In the genomic region with DNA sequence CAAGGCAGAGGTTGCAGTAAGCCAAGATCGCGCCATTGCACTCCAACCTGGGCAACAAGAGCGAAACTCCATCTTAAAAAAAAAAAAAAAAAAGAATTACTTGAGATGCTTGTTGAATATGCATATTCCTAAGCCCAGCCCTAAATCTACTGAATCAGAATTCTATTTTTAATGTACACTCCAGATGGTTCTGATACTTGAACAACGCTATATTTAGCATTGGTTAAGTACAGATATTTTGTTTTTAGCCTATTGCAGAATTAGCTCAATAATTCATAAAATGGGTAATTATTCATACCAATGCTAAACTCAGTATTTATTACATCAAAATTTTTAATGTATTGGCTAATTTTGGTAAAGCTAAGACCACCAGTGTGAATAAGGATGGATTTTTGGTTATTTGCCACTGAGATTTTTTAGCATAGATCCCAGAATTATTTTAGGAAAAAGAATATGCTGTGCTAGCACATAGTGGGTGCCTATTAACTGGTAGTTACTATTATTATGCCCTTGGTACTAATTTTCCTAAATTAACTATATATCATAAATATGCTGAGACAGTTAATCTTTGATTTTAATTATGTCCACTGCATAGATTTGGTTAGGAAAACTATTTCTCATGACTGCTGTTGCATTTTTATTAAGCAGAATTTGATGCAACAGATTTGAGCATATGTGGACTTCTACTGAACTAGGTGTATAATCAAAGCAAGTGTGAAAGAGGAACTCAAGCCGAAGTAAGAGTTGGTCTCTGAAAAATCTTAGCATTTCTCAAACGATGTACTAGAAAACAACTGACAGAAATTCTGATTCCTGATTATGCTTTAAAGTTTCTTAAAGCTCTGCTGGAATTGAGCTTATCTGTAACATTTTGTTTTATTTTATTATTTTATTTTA, we compare ENCODE assay signal across 18 cellular contexts. TPM values are rescaled to one million over a fixed set of nuclear protein-coding genes. Genes with fewer than 3 reads are reported as not detected.
"Had no signal": no experiment of that assay in that cellular context is flagged by ENCODE, and none has a peak within 500 bp of the region (broad histone marks: within the 10 kb centered on the region; RNA-seq: fewer than 3 reads in every experiment).

No MANE protein-coding gene starts in this region.

- H3K27me3 ChIP-seq: colonic mucosa, gastrocnemius medialis, heart right ventricle, ovary had no signal

- FAIRE-seq: islet of Langerhans, urothelium cell line had no signal

- ATAC-seq: esophagus mucosa; gastrocnemius medialis; heart right ventricle; left lobe of liver; naive thymus-derived CD8-positive, alpha-beta T cell; right cardiac atrium had no signal

- H3K9me3 ChIP-seq: colonic mucosa, gastrocnemius medialis, heart right ventricle, mucosa of descending colon, ovary had no signal

- H3K36me3 ChIP-seq: colonic mucosa, gastrocnemius medialis, heart right ventricle, ovary had no signal

- H3K4me1 ChIP-seq: colonic mucosa, gastrocnemius medialis had no signal

- H3K27ac ChIP-seq: colonic mucosa, gastrocnemius medialis, heart right ventricle, ovary had no signal

- H3K4me2 ChIP-seq: smooth muscle cell had no signal

- H3K4me3 ChIP-seq: colonic mucosa, gastrocnemius medialis, heart right ventricle, mucosa of descending colon, ovary, smooth muscle cell had no signal

- DNase-seq: colonic mucosa; dermis blood vessel endothelial cell; gastrocnemius medialis; heart right ventricle; hypothalamus; mucosa of descending colon; naive thymus-derived CD8-positive, alpha-beta T cell; ovary; right cardiac atrium; stimulated activated CD4-positive, alpha-beta T cell treated with anti-CD3 and anti-CD28 coated beads, Interleukin-2, amount 100 ng/mL, for 48 hours; stimulated activated naive CD4-positive, alpha-beta T cell treated with Interleukin-2 at 50 U/mL for 16 hours had no signal

RNA-seq across cellular contexts. Expression of a gene that starts 9.2 kb away (rescaled TPM):
- total RNA-seq: fibroblast of villous mesenchyme, neural crest cell had no signal
